In genomic region chr19:2739602-2740313, GRCh38 we compare ENCODE assay signal across 8 cellular contexts. TPM values are rescaled to one million over a fixed set of nuclear protein-coding genes. Genes with fewer than 3 reads are reported as not detected.
A peak's percentile ranks its signal among the peaks of the same experiment; 100 is the strongest.
DNase-seq lines count a peak whose midpoint lies in the region; ATAC-seq and TF ChIP-seq lines count a peak whose summit lies in the region.

SLC39A3 (minus strand) TSS chr19:2740017; CDS start chr19:2737257, 2,760 bp downstream.

- no peak for TF ChIP-seq POLR2A in suprapubic skin (IDR thresholded peaks at IDR 0.05)

- peaks cover 22% of the 10 kb centered on the region for H3K36me3 ChIP-seq in suprapubic skin

- H3K4me3 ChIP-seq in GM08714 (ENCODE audit: low read length) (peak within 1 kb of the TSS; percentile 91), suprapubic skin (peak within 1 kb of the TSS; percentile 100)

- H3K27me3 Mint-ChIP-seq in activated naive CD4-positive, alpha-beta T cell treated with anti-CD3 and anti-CD28 coated beads, Interleukin-2, amount 50 U/mL, for 24 hours, result peaks cover 5% of the 10 kb centered on the region

- ATAC-seq in HG02610 (IDR thresholded peaks at IDR 0.05; ENCODE audit: unreplicated experiment), result peak; percentile 91

- no peaks in the 10 kb centered on the region for H3K9me3 ChIP-seq in suprapubic skin

- DNase-seq in NCI-H1105 (lab: John Stamatoyannopoulos, UW), result peak; percentile 94
- DNase-seq in SKM-1 (lab: John Stamatoyannopoulos, UW; ENCODE audit: unreplicated experiment), result peak; percentile 84
- DNase-seq in glomerular endothelial cell (ENCODE audit: extremely low read depth, low read depth, low spot score), result peak; percentile 89
- DNase-seq in occipital lobe (lab: John Stamatoyannopoulos, UW), result peak; percentile 96
- peak; percentile 98 for DNase-seq in suprapubic skin (ENCODE audit: low spot score in 2 of 2)

- H3K4me3 Mint-ChIP-seq in activated naive CD4-positive, alpha-beta T cell treated with anti-CD3 and anti-CD28 coated beads, Interleukin-2, amount 50 U/mL, for 24 hours, result peak within 1 kb of the TSS; percentile 93

- no peak for TF ChIP-seq CTCF in suprapubic skin (IDR thresholded peaks at IDR 0.05)

- H3K27ac Mint-ChIP-seq in activated naive CD4-positive, alpha-beta T cell treated with anti-CD3 and anti-CD28 coated beads, Interleukin-2, amount 50 U/mL, for 24 hours, result peak within 1 kb of the TSS; percentile 84

- peaks cover 9% of the 10 kb centered on the region for H3K27me3 ChIP-seq in suprapubic skin

- WGBS in suprapubic skin, result under 1% methylated on average over 42 of the region's 64 CpGs

- H3K4me1 ChIP-seq in suprapubic skin, result peaks cover 14% of the 10 kb centered on the region

- H3K4me1 Mint-ChIP-seq in activated naive CD4-positive, alpha-beta T cell treated with anti-CD3 and anti-CD28 coated beads, Interleukin-2, amount 50 U/mL, for 24 hours, result peaks cover 25% of the 10 kb centered on the region

- no peak for TF ChIP-seq EP300 in suprapubic skin (IDR thresholded peaks at IDR 0.05)

- no peaks in the 10 kb centered on the region for H3K9me3 Mint-ChIP-seq in activated naive CD4-positive, alpha-beta T cell treated with anti-CD3 and anti-CD28 coated beads, Interleukin-2, amount 50 U/mL, for 24 hours

- H3K36me3 Mint-ChIP-seq in activated naive CD4-positive, alpha-beta T cell treated with anti-CD3 and anti-CD28 coated beads, Interleukin-2, amount 50 U/mL, for 24 hours, result peaks cover 12% of the 10 kb centered on the region

- H3K27ac ChIP-seq in suprapubic skin, result peak within 1 kb of the TSS; percentile 48

RNA-seq across cellular contexts. Expression of gene SLC39A3, which starts in this region (rescaled TPM):
- 30.2 and 36.5 TPM in 2 replicates for total RNA-seq in glomerular endothelial cell
- total RNA-seq in occipital lobe, result 20.4 TPM
- total RNA-seq in suprapubic skin, result 10 to 100 TPM in 3 of 4 donors, 1 to 10 TPM in 1; 8.0 to 31.1 (median 23.0) TPM

Comparison
In these comparisons a context has a peak if more than half of its experiments do, and no peak if none do; other contexts are left out.
1. Peak in every context shown above with its lines: DNase-seq, ATAC-seq, H3K4me3 ChIP-seq and H3K27ac ChIP-seq.